ENCODE assay signal across 8 cellular contexts in genomic region chr17:81928497-81929252, GRCh38. TPM values are rescaled to one million over a fixed set of nuclear protein-coding genes. Genes with fewer than 3 reads are reported as not detected.
A peak's percentile ranks its signal among the peaks of the same experiment; 100 is the strongest.
DNase-seq lines count a peak whose midpoint lies in the region; ATAC-seq and TF ChIP-seq lines count a peak whose summit lies in the region.

No MANE protein-coding gene starts in this region.

- intact Hi-C loops in activated CD4-positive, alpha-beta T cell treated with anti-CD3 and anti-CD28 coated beads, Interleukin-2, amount 10 ng/mL, durations not matched to agents 24 days and 14 days (cut with micrococcal nuclease): loop anchor here (5.0 kb wide), 1 partner anchor 56 kb away; the partner anchor contains the start of gene ARHGDIA
- intact Hi-C loops in activated B cell treated with CpG ODN at 0.5 μM for 24 hours (cut with micrococcal nuclease): loop anchor here (1.0 kb wide), 2 partner anchors 9 to 37 kb away; partner anchors contain the start of genes ALYREF, ANAPC11 and PYCR1
- intact Hi-C loops in testis (cut with DNase I; ENCODE audit: low total_unique reads): no loop called here

- H3K27me3 Mint-ChIP-seq in activated CD4-positive, alpha-beta T cell treated with anti-CD3 and anti-CD28 coated beads, Interleukin-2, amount 10 ng/mL, durations not matched to agents 24 days and 14 days: peaks cover 6% of the 10 kb centered on the region
- H3K27me3 Mint-ChIP-seq in activated B cell treated with CpG ODN at 0.5 μM for 24 hours: peaks cover 7% of the 10 kb centered on the region

- H3K4me1 ChIP-seq in iPS-15b (ENCODE audit: control insufficient read depth, insufficient read depth, low read length): peaks cover 11% of the 10 kb centered on the region
- H3K4me1 ChIP-seq in testis: peaks cover 30% of the 10 kb centered on the region

- peaks cover 6% of the 10 kb centered on the region for H3K36me3 Mint-ChIP-seq in activated CD4-positive, alpha-beta T cell treated with anti-CD3 and anti-CD28 coated beads, Interleukin-2, amount 10 ng/mL, durations not matched to agents 24 days and 14 days (ENCODE audit: low read depth)
- peaks cover 8% of the 10 kb centered on the region for H3K36me3 Mint-ChIP-seq in activated B cell treated with CpG ODN at 0.5 μM for 24 hours (ENCODE audit: low read depth)

- H3K9ac ChIP-seq in iPS-15b (ENCODE audit: low read depth, low read length): peak overlapping the region; percentile 41

- H3K36me3 ChIP-seq in iPS-15b (ENCODE audit: control insufficient read depth, insufficient read depth, low read length) (peaks cover 1% of the 10 kb centered on the region), testis (ENCODE audit: low read depth, missing control alignments) (no peaks in the 10 kb centered on the region)

- no peaks in the 10 kb centered on the region for H3K9me3 ChIP-seq in iPS-15b (ENCODE audit: control insufficient read depth, insufficient read depth, low read length)
- no peaks in the 10 kb centered on the region for H3K9me3 ChIP-seq in testis

- CTCF ChIA-PET in activated B cell treated with CpG ODN at 0.5 μM for 24 hours (lab: Charles Lee): interaction anchor here (1.4 kb wide), 1 partner anchor 31 kb away, joined by 5 read pairs; no protein-coding TSS in a partner anchor

- peaks cover 26% of the 10 kb centered on the region for H3K4me1 Mint-ChIP-seq in activated CD4-positive, alpha-beta T cell treated with anti-CD3 and anti-CD28 coated beads, Interleukin-2, amount 10 ng/mL, durations not matched to agents 24 days and 14 days
- H3K4me1 Mint-ChIP-seq in activated B cell treated with CpG ODN at 0.5 μM for 24 hours: peaks cover 29% of the 10 kb centered on the region

- no peaks in the 10 kb centered on the region for H3K9me3 Mint-ChIP-seq in activated CD4-positive, alpha-beta T cell treated with anti-CD3 and anti-CD28 coated beads, Interleukin-2, amount 10 ng/mL, durations not matched to agents 24 days and 14 days
- H3K9me3 Mint-ChIP-seq in activated B cell treated with CpG ODN at 0.5 μM for 24 hours: no peaks in the 10 kb centered on the region

- H3K4me3 Mint-ChIP-seq in activated CD4-positive, alpha-beta T cell treated with anti-CD3 and anti-CD28 coated beads, Interleukin-2, amount 10 ng/mL, durations not matched to agents 24 days and 14 days: peak overlapping the region; percentile 73
- H3K4me3 Mint-ChIP-seq in activated B cell treated with CpG ODN at 0.5 μM for 24 hours: peak overlapping the region; percentile 52

- H3K27me3 ChIP-seq in iPS-15b (ENCODE audit: control insufficient read depth, insufficient read depth, low read length) (peaks cover 3% of the 10 kb centered on the region), testis (no peaks in the 10 kb centered on the region)

- ATAC-seq in activated B cell treated with CpG ODN at 0.5 μM for 24 hours (ENCODE audit: low read depth): no peak
- ATAC-seq in HG03354 (IDR thresholded peaks at IDR 0.05; ENCODE audit: poor library complexity, severe bottlenecking, unreplicated experiment): no peak

- no peak for DNase-seq in activated CD4-positive, alpha-beta T cell treated with anti-CD3 and anti-CD28 coated beads, Interleukin-2, amount 10 ng/mL, durations not matched to agents 24 days and 14 days
- no peak for DNase-seq in activated CD4-positive, alpha-beta T cell treated with anti-CD3 and anti-CD28 coated beads for 48 hours
- no peak for DNase-seq in activated B cell treated with CpG ODN at 0.5 μM for 24 hours
- DNase-seq in testis: no peak
- DNase-seq in NCI-H2171 treated with DMSO at 0.1 percent for 48 hours (lab: John Stamatoyannopoulos, UW): no peak
- DNase-seq in iPS-NIHi7 (ENCODE audit: extremely low spot score): no peak

- TF ChIP-seq CTCF in activated B cell treated with CpG ODN at 0.5 μM for 24 hours (IDR thresholded peaks at IDR 0.05) (no peak), testis (IDR thresholded peaks at IDR 0.05) (no peak)

- H3K27ac Mint-ChIP-seq in activated CD4-positive, alpha-beta T cell treated with anti-CD3 and anti-CD28 coated beads, Interleukin-2, amount 10 ng/mL, durations not matched to agents 24 days and 14 days: no peak overlapping the region
- no peak overlapping the region for H3K27ac Mint-ChIP-seq in activated B cell treated with CpG ODN at 0.5 μM for 24 hours

- WGBS in testis, 2 donors: 26 to 51% methylated on average over 5 to 47 of the region's 47 CpGs

- peak overlapping the region in 1 of 2 donors; percentile 93 for H3K27ac ChIP-seq in testis

- no peak for TF ChIP-seq POLR2A in testis (IDR thresholded peaks at IDR 0.05)

- H3K4me3 ChIP-seq in iPS-15b (ENCODE audit: low read depth, low read length) (peak overlapping the region; percentile 72), testis (peak overlapping the region; percentile 55 to 93)

- POLR2A ChIA-PET in activated B cell treated with CpG ODN at 0.5 μM for 24 hours (lab: Charles Lee): interaction anchor here (1.0 to 3.5 kb wide), 9 partner anchors 9 to 245 kb away, joined by 3 to 28 read pairs (median 6); partner anchors contain the start of genes ARL16, DCXR, HGS and P4HB

RNA-seq across cellular contexts. Expression of gene MAFG, which starts 1.1 kb away (rescaled TPM):
- total RNA-seq in activated CD4-positive, alpha-beta T cell treated with anti-CD3 and anti-CD28 coated beads, Interleukin-2, amount 10 ng/mL, durations not matched to agents 24 days and 14 days: 32.5 and 33.3 TPM in 2 replicates
- total RNA-seq in activated B cell treated with CpG ODN at 0.5 μM for 24 hours (27.9 and 30.7 TPM in 2 replicates), testis (10 to 100 TPM; 31.7 to 36.9 TPM)
- 21.8 TPM for polyA plus RNA-seq in testis (ENCODE audit: insufficient read depth, low read depth, low replicate concordance)

RNA-seq across cellular contexts. Expression of gene PYCR1, which starts 8.4 kb away (rescaled TPM):
- total RNA-seq in activated CD4-positive, alpha-beta T cell treated with anti-CD3 and anti-CD28 coated beads, Interleukin-2, amount 10 ng/mL, durations not matched to agents 24 days and 14 days: 136 and 138 TPM in 2 replicates
- total RNA-seq in activated B cell treated with CpG ODN at 0.5 μM for 24 hours (28.5 and 37.2 TPM in 2 replicates), testis (10 to 100 TPM; 13.8 to 19.2 TPM)
- polyA plus RNA-seq in testis (ENCODE audit: insufficient read depth, low read depth, low replicate concordance): 28.9 TPM

RNA-seq across cellular contexts. Expression of gene SIRT7, which starts 10.7 kb away (rescaled TPM):
- total RNA-seq in activated CD4-positive, alpha-beta T cell treated with anti-CD3 and anti-CD28 coated beads, Interleukin-2, amount 10 ng/mL, durations not matched to agents 24 days and 14 days: 54.9 and 58.2 TPM in 2 replicates
- 57.6 and 66.4 TPM in 2 replicates for total RNA-seq in activated B cell treated with CpG ODN at 0.5 μM for 24 hours
- 10 to 100 TPM; 48.4 to 59.3 TPM for total RNA-seq in testis
- polyA plus RNA-seq in testis (ENCODE audit: insufficient read depth, low read depth, low replicate concordance): 34.1 TPM

RNA-seq across cellular contexts. Expression of gene PCYT2, which starts 17.5 kb away (rescaled TPM):
- 43.0 and 46.5 TPM in 2 replicates for total RNA-seq in activated CD4-positive, alpha-beta T cell treated with anti-CD3 and anti-CD28 coated beads, Interleukin-2, amount 10 ng/mL, durations not matched to agents 24 days and 14 days
- 40.3 and 44.1 TPM in 2 replicates for total RNA-seq in activated B cell treated with CpG ODN at 0.5 μM for 24 hours
- 100 to 1,000 TPM; 171 to 438 TPM for total RNA-seq in testis
- 488 TPM for polyA plus RNA-seq in testis (ENCODE audit: insufficient read depth, low read depth, low replicate concordance)

RNA-seq across cellular contexts. Expression of gene MYADML2, which starts 18.4 kb away (rescaled TPM):
- not detected in 2 replicates for total RNA-seq in activated CD4-positive, alpha-beta T cell treated with anti-CD3 and anti-CD28 coated beads, Interleukin-2, amount 10 ng/mL, durations not matched to agents 24 days and 14 days
- total RNA-seq in activated B cell treated with CpG ODN at 0.5 μM for 24 hours: not detected in 2 replicates
- total RNA-seq in testis: under 1 TPM; 0.16 to 0.25 TPM
- polyA plus RNA-seq in testis (ENCODE audit: insufficient read depth, low read depth, low replicate concordance): 0.57 TPM
